Comparison of ENCODE assay signal across 8 cellular contexts in genomic region chr11:46389450-46390330, GRCh38. TPM values are rescaled to one million over a fixed set of nuclear protein-coding genes. Genes with fewer than 3 reads are reported as not detected.
DNase-seq lines count a peak whose midpoint lies in the region; ATAC-seq lines count a peak whose summit lies in the region.

No MANE protein-coding gene starts in this region.

- peak overlapping the region; percentile 73 for H3K4me3 Mint-ChIP-seq in T-helper 17 cell

- DNase-seq in DMS153 treated with DMSO at 0.1 percent for 48 hours (lab: John Stamatoyannopoulos, UW; ENCODE audit: unreplicated experiment) (peak; percentile 53), NAMALWA (ENCODE audit: low spot score) (peak; percentile 70), T-helper 17 cell (no peak), cerebellar cortex (ENCODE audit: low spot score) (peak; percentile 71), kidney glomerular epithelial cell (lab: John Stamatoyannopoulos, UW) (peak; percentile 59)
- DNase-seq in stimulated activated CD4-positive, alpha-beta T cell treated with anti-CD3 and anti-CD28 coated beads, Interleukin-15, amount 100 ng/mL, for 24 hours = peak; percentile 81

- peaks cover 2% of the 10 kb centered on the region for H3K36me3 Mint-ChIP-seq in T-helper 17 cell (ENCODE audit: low read depth)

- peaks cover 33% of the 10 kb centered on the region for H3K4me1 Mint-ChIP-seq in T-helper 17 cell

- ATAC-seq in GM21529 (IDR thresholded peaks at IDR 0.05; ENCODE audit: unreplicated experiment) (peak; percentile 61), T-helper 17 cell (peak; percentile 29), HG03457 (IDR thresholded peaks at IDR 0.05; ENCODE audit: unreplicated experiment) (no peak)

- peaks cover 54% of the 10 kb centered on the region for H3K27me3 Mint-ChIP-seq in T-helper 17 cell

- H3K9me3 ChIP-seq in T-helper 17 cell (ENCODE audit: control insufficient read depth, low read length, poor library complexity, severe bottlenecking) = no peaks in the 10 kb centered on the region

- no peak overlapping the region for H3K27ac Mint-ChIP-seq in T-helper 17 cell

RNA-seq across cellular contexts. Expression of gene CHRM4, which starts 1.9 kb away (rescaled TPM):
- 1 to 10 TPM; 4.3 to 4.8 TPM for total RNA-seq in T-helper 17 cell

RNA-seq across cellular contexts. Expression of gene MDK, which starts 8.2 kb away (rescaled TPM):
- total RNA-seq in T-helper 17 cell = 1 to 10 TPM; 2.6 to 3.7 TPM

RNA-seq across cellular contexts. Expression of gene DGKZ, which starts 42.4 kb away (rescaled TPM):
- 100 to 1,000 TPM; 194 to 196 TPM for total RNA-seq in T-helper 17 cell

Comparison
In these comparisons a context has a peak if more than half of its experiments do, and no peak if none do; other contexts are left out.
1. DNase-seq: peak in DMS153 treated with DMSO at 0.1 percent for 48 hours (single experiment), NAMALWA (single experiment), cerebellar cortex (single experiment), kidney glomerular epithelial cell (single experiment) and stimulated activated CD4-positive, alpha-beta T cell treated with anti-CD3 and anti-CD28 coated beads, Interleukin-15, amount 100 ng/mL, for 24 hours (single experiment); none in T-helper 17 cell (0 of 3).